In the genomic region with DNA sequence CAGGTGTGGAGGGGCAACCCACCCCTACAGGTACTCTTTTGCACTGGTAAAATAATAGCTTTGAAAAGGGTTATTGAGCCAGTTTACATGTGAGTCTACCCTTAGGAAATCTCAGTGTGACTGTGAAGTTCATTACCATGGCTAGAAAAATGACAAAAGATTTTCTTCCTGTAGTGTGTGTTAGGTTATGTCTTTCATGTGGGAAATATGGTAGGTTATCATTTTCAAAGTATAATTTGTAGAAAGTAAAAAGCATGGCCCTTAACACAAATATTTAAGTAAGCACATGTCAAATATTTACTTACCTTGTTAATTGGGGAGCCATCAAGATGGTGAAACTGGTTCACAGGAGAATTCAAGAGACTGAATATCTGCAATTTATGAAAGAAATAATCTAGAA, we compare ENCODE assay signal across 31 cellular contexts. TPM values are rescaled to one million over a fixed set of nuclear protein-coding genes. Genes with fewer than 3 reads are reported as not detected.
DNase-seq lines count a peak whose midpoint lies in the region; ATAC-seq, FAIRE-seq and TF ChIP-seq lines count a peak whose summit lies in the region.
"Had no signal": no experiment of that assay in that cellular context is flagged by ENCODE, and none has a peak within 500 bp of the region (broad histone marks: within the 10 kb centered on the region; RNA-seq: fewer than 3 reads in every experiment).

No MANE protein-coding gene starts in this region.

- no peak for FAIRE-seq in HepG2 (lab: Jason Lieb, UNC)
- FAIRE-seq: GM12878, K562 had no signal

- no peak overlapping the region for H3K4me3 ChIP-seq in HepG2 (replicated peaks in 1 of 3; ENCODE audit: insufficient read depth in 1 of 3, low read depth in 2 of 3, low read length in 3 of 3)
- no peak overlapping the region for H3K4me3 ChIP-seq in right lobe of liver
- no peak overlapping the region for H3K4me3 ChIP-seq in lower lobe of right lung
- H3K4me3 ChIP-seq: adrenal gland, body of pancreas, GM12878, K562, Peyer's patch, skin epidermis had no signal

- H3K27ac ChIP-seq in HepG2 (ENCODE audit: extremely low read length, insufficient read depth, low read length), result no peak overlapping the region
- no peak overlapping the region for H3K27ac ChIP-seq in right lobe of liver
- H3K27ac ChIP-seq in VCaP, result peak overlapping the region; percentile 95
- H3K27ac ChIP-seq in lower lobe of right lung, result peak overlapping the region; percentile 7
- H3K27ac ChIP-seq: body of pancreas, Peyer's patch, skin epidermis had no signal

- no peak overlapping the region for H3K9ac ChIP-seq in HepG2 (ENCODE audit: insufficient read depth, low read depth, low read length)

- BruUV-seq in HepG2 (replicated peaks; lab: Mats Ljungman, UMichigan), result no TSS peak

- CTCF ChIA-PET in HepG2 (lab: Yijun Ruan, JAX; ENCODE audit: low intra/inter-chr PET ratio, low total read pairs), result no interaction called here

- in situ Hi-C loops in HepG2 (cut with HindIII; ENCODE audit: extremely low pct_ligation_motif_present, low pct_unique_long_range_greater_than_20kb), result no loop called here

- TF ChIP-seq POLR2A in HepG2 (IDR thresholded peaks at IDR 0.05; ENCODE audit: insufficient read depth in 1 of 2, low read depth in 2 of 2, low read length in 2 of 2) (no peak), right lobe of liver (IDR thresholded peaks at IDR 0.05) (no peak)

- no peak for TF ChIP-seq RAD21 in HepG2 (CRISPR knock-in tag; IDR thresholded peaks at IDR 0.05)

- no peak for ATAC-seq in HepG2
- no peak for ATAC-seq in right lobe of liver
- peak in 1 of 2 donors; percentile 52 for ATAC-seq in lower lobe of right lung
- ATAC-seq in HG03045 (IDR thresholded peaks at IDR 0.05; ENCODE audit: unreplicated experiment), result no peak
- no peak for ATAC-seq in HG03175 (IDR thresholded peaks at IDR 0.05; ENCODE audit: unreplicated experiment)
- ATAC-seq: activated CD4-positive, alpha-beta T cell treated with anti-CD3 and anti-CD28 coated beads for 36 hours; activated CD8-positive, alpha-beta T cell treated with anti-CD3 and anti-CD28 coated beads for 36 hours; body of pancreas; esophagus mucosa; GM12878; HCT116; K562; stimulated activated naive B cell treated with anti-CD40 and anti-IgM and Interleukin-4, amounts not matched to agents 10 μg/mL and 1 μg/mL and 100 μg/mL, for 72 hours had no signal

- intact Hi-C loops in HepG2 (cut with micrococcal nuclease; ENCODE audit: unreplicated experiment), result no loop called here
- intact Hi-C loops in right lobe of liver (cut with DNase I), result no loop called here
- intact Hi-C loops in lower lobe of right lung (cut with DNase I), result no loop called here

- H3K36me3 ChIP-seq in HepG2 (replicated peaks in 1 of 2; ENCODE audit: control insufficient read depth in 1 of 2, insufficient read depth in 2 of 2, low read length in 2 of 2) (no peaks in the 10 kb centered on the region), right lobe of liver (no peaks in the 10 kb centered on the region), lower lobe of right lung (no peaks in the 10 kb centered on the region)
- H3K36me3 ChIP-seq: adrenal gland, Peyer's patch had no signal

- DNase-seq in HepG2 (ENCODE audit: low spot score) (peak; percentile 30), right lobe of liver (no peak), lower lobe of right lung (no peak), DMS 273 treated with DMSO at 0.1 percent for 48 hours (lab: John Stamatoyannopoulos, UW) (no peak), DMS114 treated with DMSO at 0.1 percent for 48 hours (lab: John Stamatoyannopoulos, UW; ENCODE audit: unreplicated experiment) (no peak)
- DNase-seq: activated CD4-positive, alpha-beta T cell treated with anti-CD3 and anti-CD28 coated beads for 36 hours; activated CD8-positive, alpha-beta T cell treated with anti-CD3 and anti-CD28 coated beads for 36 hours; activated naive CD4-positive, alpha-beta T cell treated with anti-CD3 and anti-CD28 coated beads for 36 hours; adrenal gland; body of pancreas; Calu3; dermis blood vessel endothelial cell; foreskin fibroblast; head of caudate nucleus; NCI-H1105; NCI-H2029; NCI-H526 treated with DMSO at 0.1 percent for 48 hours; nephron progenitor cell; Peyer's patch; retina; SHP77 treated with DMSO at 0.1 percent for 48 hours; stimulated activated naive B cell treated with anti-CD40 and anti-IgM and Interleukin-4, amounts not matched to agents 10 μg/mL and 1 μg/mL and 100 μg/mL, for 72 hours; substantia nigra had no signal

- no peaks in the 10 kb centered on the region for H3K79me2 ChIP-seq in HepG2 (ENCODE audit: insufficient read depth, low read length)

- TF ChIP-seq EP300 in HepG2 (IDR thresholded peaks at IDR 0.05; ENCODE audit: low read depth in 2 of 2, low read length in 2 of 2) (no peak), HepG2 (CRISPR knock-in tag; IDR thresholded peaks at IDR 0.05; ENCODE audit: borderline replicate concordance) (no peak)

- H3K4me1 ChIP-seq in HepG2 (ENCODE audit: insufficient read depth, low read length) (peaks cover 24% of the 10 kb centered on the region), right lobe of liver (peaks cover 0 to 13% (median 3%) of the 10 kb centered on the region in 4 donors), lower lobe of right lung (peaks cover 24% of the 10 kb centered on the region)
- H3K4me1 ChIP-seq: Peyer's patch had no signal

- H4K20me1 ChIP-seq in HepG2 (ENCODE audit: insufficient read depth, low read length), result no peaks in the 10 kb centered on the region

- H3K9me3 ChIP-seq in HepG2 (ENCODE audit: low read length), result no peaks in the 10 kb centered on the region
- no peaks in the 10 kb centered on the region for H3K9me3 ChIP-seq in right lobe of liver
- no peaks in the 10 kb centered on the region for H3K9me3 ChIP-seq in lower lobe of right lung
- H3K9me3 ChIP-seq: adrenal gland, body of pancreas, Peyer's patch had no signal

- H3K4me2 ChIP-seq in HepG2 (ENCODE audit: low read depth, low read length), result no peak overlapping the region

- POLR2A ChIA-PET in HepG2 (lab: Yijun Ruan, JAX), result no interaction called here

- no peak overlapping the region for H2AFZ ChIP-seq in HepG2 (ENCODE audit: low read length)

- no peak for TF ChIP-seq CTCF in HepG2 (CRISPR knock-in tag; IDR thresholded peaks at IDR 0.05)
- TF ChIP-seq CTCF in right lobe of liver (IDR thresholded peaks at IDR 0.05), result no peak
- TF ChIP-seq CTCF in VCaP (conservative IDR thresholded peaks at IDR 0.05), result no peak
- TF ChIP-seq CTCF in lower lobe of right lung (IDR thresholded peaks at IDR 0.05), result no peak

- no peaks in the 10 kb centered on the region for H3K27me3 ChIP-seq in HepG2 (ENCODE audit: control insufficient read depth in 1 of 2, insufficient read depth in 2 of 2, low read length in 2 of 2)
- H3K27me3 ChIP-seq in right lobe of liver, result no peaks in the 10 kb centered on the region
- no peaks in the 10 kb centered on the region for H3K27me3 ChIP-seq in lower lobe of right lung (ENCODE audit: low read depth)
- H3K27me3 ChIP-seq: adrenal gland, body of pancreas, Peyer's patch had no signal

TF ChIP-seq in HepG2, 621 proteins besides CTCF, POLR2A, EP300 and RAD21 (continues in another document):
- no peak for TF ChIP-seq SKI (IDR thresholded peaks at IDR 0.05; ENCODE audit: partially characterized antibody)
- TF ChIP-seq ZNF329 (CRISPR knock-in tag; IDR thresholded peaks at IDR 0.05; ENCODE audit: low read depth), result no peak
- TF ChIP-seq, protein P1, sequence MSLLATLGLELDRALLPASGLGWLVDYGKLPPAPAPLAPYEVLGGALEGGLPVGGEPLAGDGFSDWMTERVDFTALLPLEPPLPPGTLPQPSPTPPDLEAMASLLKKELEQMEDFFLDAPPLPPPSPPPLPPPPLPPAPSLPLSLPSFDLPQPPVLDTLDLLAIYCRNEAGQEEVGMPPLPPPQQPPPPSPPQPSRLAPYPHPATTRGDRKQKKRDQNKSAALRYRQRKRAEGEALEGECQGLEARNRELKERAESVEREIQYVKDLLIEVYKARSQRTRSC (CRISPR knock-in tag; IDR thresholded peaks at IDR 0.05; ENCODE audit: low read depth), result no peak
- TF ChIP-seq SOX13 (IDR thresholded peaks at IDR 0.05), result no peak
- 0 out of 4 replicates have a peak, but pooled peaks of 1 of the 2 experiments have one; percentile 55 for TF ChIP-seq SOX13 (CRISPR knock-in tag; conservative IDR thresholded peaks at IDR 0.05 in 1 of 2, IDR thresholded peaks at IDR 0.05 in 1 of 2)
- peak; percentile 34; the same call in 1 of the 2 replicates for TF ChIP-seq TCF7L2 (IDR thresholded peaks at IDR 0.05; ENCODE audit: low read depth, low read length)
- no peak for TF ChIP-seq ZNF17 (CRISPR knock-in tag; IDR thresholded peaks at IDR 0.05)
- no peak for TF ChIP-seq TBX2 (CRISPR knock-in tag; IDR thresholded peaks at IDR 0.05; ENCODE audit: borderline replicate concordance)
- no peak for TF ChIP-seq CBX5 (CRISPR knock-in tag; IDR thresholded peaks at IDR 0.05; ENCODE audit: borderline replicate concordance)
- no peak for TF ChIP-seq ZNF24 (IDR thresholded peaks at IDR 0.05)

RNA-seq across cellular contexts. Expression of a gene that starts 37.2 kb away (rescaled TPM):
- total RNA-seq in HepG2 (2016; rRNA removed; fragmentation: Illumina TruSeq; extraction: Trizol), result 5.2 and 7.3 TPM in 2 replicates
- 5.0 and 6.0 TPM in 2 replicates for total RNA-seq in HepG2 (2016; cell fraction: cytosol; rRNA removed; fragmentation: Illumina TruSeq; extraction: Trizol; ENCODE audit: low read depth)
- 4.9 and 6.7 TPM in 2 replicates for total RNA-seq in HepG2 (2016; cell fraction: insoluble cytoplasmic fraction; rRNA removed; fragmentation: Illumina TruSeq; extraction: Trizol)
- 5.1 and 5.2 TPM in 2 replicates for total RNA-seq in HepG2 (2016; cell fraction: membrane; rRNA removed; fragmentation: Illumina TruSeq; extraction: Trizol)
- total RNA-seq in HepG2 (2016; cell fraction: nucleus; rRNA removed; fragmentation: Illumina TruSeq; extraction: Trizol), result 6.7 and 7.7 TPM in 2 replicates
- 12.1 and 13.3 TPM in 2 replicates for polyA plus RNA-seq in HepG2 (2011; rRNA removed)
- 10.1 and 15.8 TPM in 2 replicates for polyA plus RNA-seq in HepG2 (2011; cell fraction: cytosol; rRNA removed)
- 4.3 and 6.7 TPM in 2 replicates for polyA plus RNA-seq in HepG2 (2011; cell fraction: nucleus; rRNA removed)
- polyA plus RNA-seq in HepG2 (2012), result 6.0 and 7.3 TPM in 2 replicates
- 3.4 and 4.9 TPM in 2 replicates for polyA plus RNA-seq in HepG2 (2016; cell fraction: cytosol; fragmentation: Illumina TruSeq; extraction: Trizol; ENCODE audit: low read depth)
- polyA plus RNA-seq in HepG2 (2016; cell fraction: insoluble cytoplasmic fraction; fragmentation: Illumina TruSeq; extraction: Trizol; ENCODE audit: low read depth), result 6.3 and 7.1 TPM in 2 replicates
- 3.3 and 4.3 TPM in 2 replicates for polyA plus RNA-seq in HepG2 (2016; cell fraction: membrane; fragmentation: Illumina TruSeq; extraction: Trizol; ENCODE audit: low read depth)
- polyA plus RNA-seq in HepG2 (2016; cell fraction: nucleus; fragmentation: Illumina TruSeq; extraction: Trizol; ENCODE audit: insufficient read depth, low read depth), result 10.3 and 13.9 TPM in 2 replicates
- 9.0 and 9.6 TPM in 2 replicates for polyA minus RNA-seq in HepG2 (2011; rRNA and poly(A)+ RNA removed; ENCODE audit: low replicate concordance)
- 8.2 and 9.3 TPM in 2 replicates for polyA minus RNA-seq in HepG2 (2011; cell fraction: cytosol; rRNA and poly(A)+ RNA removed)
- polyA minus RNA-seq in HepG2 (2011; cell fraction: nucleus; rRNA and poly(A)+ RNA removed), result 7.9 and 9.8 TPM in 2 replicates
- total RNA-seq in right lobe of liver, result 100 to 1,000 TPM in 2 of 6 experiments, 10 to 100 TPM in 4; 23.3 to 145 (median 36.0) TPM
- total RNA-seq in lower lobe of right lung, result 48.1 TPM

Comparison
In these comparisons a context has a peak if more than half of its experiments do, and no peak if none do; other contexts are left out.
1. H3K27ac ChIP-seq: peak in VCaP (single experiment) and lower lobe of right lung (single experiment); none in HepG2 (single experiment) and right lobe of liver (0 of 3).